ENCODE assay signal across 8 cellular contexts in genomic region chr3:112327371-112327951, GRCh38. TPM values are rescaled to one million over a fixed set of nuclear protein-coding genes. Genes with fewer than 3 reads are reported as not detected.
DNase-seq lines count a peak whose midpoint lies in the region; ATAC-seq and TF ChIP-seq lines count a peak whose summit lies in the region.

No MANE protein-coding gene starts in this region.

- H3K9me3 Mint-ChIP-seq in naive thymus-derived CD8-positive, alpha-beta T cell = no peaks in the 10 kb centered on the region

- TF ChIP-seq CTCF in BJ (IDR thresholded peaks at IDR 0.05; ENCODE audit: insufficient read depth, low read depth, low read length) = peak; percentile 68

- peaks cover 7% of the 10 kb centered on the region; the same call in 1 of the 2 replicates for H3K27me3 ChIP-seq in BJ (ENCODE audit: control insufficient read depth, insufficient read depth, low read length)

- no peak overlapping the region for H3K4me3 ChIP-seq in BJ (ENCODE audit: low read depth, low read length)

- no peak overlapping the region for H3K27ac Mint-ChIP-seq in naive thymus-derived CD8-positive, alpha-beta T cell

- POLR2A ChIA-PET in BJ (lab: Charles Lee) = no interaction called here
- POLR2A ChIA-PET in naive thymus-derived CD8-positive, alpha-beta T cell (lab: Charles Lee) = interaction anchor here (0.9 kb wide), 1 partner anchor 172 kb away, joined by 4 read pairs; the partner anchor contains the start of gene BTLA

- DNase-seq in BJ (ENCODE audit: low read depth) = no peak
- DNase-seq in NCI-H1105 (lab: John Stamatoyannopoulos, UW) = peak; percentile 62
- peak; percentile 38 to 80 for DNase-seq in SW 1271 (lab: John Stamatoyannopoulos, UW)
- DNase-seq in epithelial cell of prostate (ENCODE audit: low read depth, low spot score) = peak; percentile 18
- peak in 8 of 10 donors; percentile 15 to 70 (median 54) for DNase-seq in naive thymus-derived CD8-positive, alpha-beta T cell
- DNase-seq in mesenteric fat pad (ENCODE audit: low spot score) = no peak

- H3K27me3 Mint-ChIP-seq in naive thymus-derived CD8-positive, alpha-beta T cell = peaks cover 0 to 5% (median 1%) of the 10 kb centered on the region in 5 donors

- CTCF ChIA-PET in BJ (lab: Yijun Ruan, JAX) = interaction anchor here (0.6 to 1.8 kb wide), 5 partner anchors 109 to 372 kb away, joined by 3 to 8 read pairs (median 4); no protein-coding TSS in a partner anchor

- no peaks in the 10 kb centered on the region for H3K36me3 ChIP-seq in BJ (ENCODE audit: control insufficient read depth, insufficient read depth, low read length)

- no peaks in the 10 kb centered on the region for H3K36me3 Mint-ChIP-seq in naive thymus-derived CD8-positive, alpha-beta T cell

- no peak for TF ChIP-seq POLR2A in GM18505 (IDR thresholded peaks at IDR 0.05; ENCODE audit: borderline replicate concordance, extremely low read depth, insufficient read depth, insufficient read length)

- H3K27ac ChIP-seq in epithelial cell of prostate = no peak overlapping the region

- no peak overlapping the region for H3K4me3 Mint-ChIP-seq in naive thymus-derived CD8-positive, alpha-beta T cell

- peaks cover 0 to 6% (median 2%) of the 10 kb centered on the region in 4 donors for H3K4me1 Mint-ChIP-seq in naive thymus-derived CD8-positive, alpha-beta T cell

- ATAC-seq in GM18505 (IDR thresholded peaks at IDR 0.05; ENCODE audit: unreplicated experiment) = peak; percentile 97
- ATAC-seq in HG02840 (IDR thresholded peaks at IDR 0.05; ENCODE audit: low FRiP score, unreplicated experiment) = peak; percentile 93
- ATAC-seq in naive thymus-derived CD8-positive, alpha-beta T cell = peak; percentile 96 to 100

RNA-seq across cellular contexts. Expression of gene CD200, which starts 5.5 kb away (rescaled TPM):
- 0.10 and 0.12 TPM in 2 replicates for polyA plus RNA-seq in BJ (2011; rRNA removed)
- polyA minus RNA-seq in BJ (2011; rRNA and poly(A)+ RNA removed) = not detected in 2 replicates
- total RNA-seq in naive thymus-derived CD8-positive, alpha-beta T cell = 1 to 10 TPM; 1.7 to 1.8 TPM
- 1 to 10 TPM in 1 of 3 donors, under 1 TPM in 2; 0.76 to 1.1 (median 0.79) TPM for polyA plus RNA-seq in naive thymus-derived CD8-positive, alpha-beta T cell
- 6.0 TPM for total RNA-seq in mesenteric fat pad

RNA-seq across cellular contexts. Expression of gene SLC9C1, which starts 33.4 kb away (rescaled TPM):
- polyA plus RNA-seq in BJ (2011; rRNA removed) = not detected in 2 replicates
- polyA minus RNA-seq in BJ (2011; rRNA and poly(A)+ RNA removed) = not detected in 2 replicates
- not detected for total RNA-seq in naive thymus-derived CD8-positive, alpha-beta T cell
- not detected for polyA plus RNA-seq in naive thymus-derived CD8-positive, alpha-beta T cell
- total RNA-seq in mesenteric fat pad = not detected

Comparison
In these comparisons a context has a peak if more than half of its experiments do, and no peak if none do; other contexts are left out.
1. DNase-seq: peak in NCI-H1105 (single experiment), SW 1271 (2 of 2), epithelial cell of prostate (single experiment) and naive thymus-derived CD8-positive, alpha-beta T cell (8 of 10); none in BJ (single experiment) and mesenteric fat pad (single experiment).
2. Peak in every context shown above with its lines, with median percentiles within 50 percentile points of each other: ATAC-seq.